12 cellular contexts compared by ENCODE assay signal in genomic region chr6:47126647-47127339, GRCh38.
DNase-seq lines count a peak whose midpoint lies in the region; ATAC-seq and TF ChIP-seq lines count a peak whose summit lies in the region.
"Had no signal": no experiment of that assay in that cellular context is flagged by ENCODE, and none has a peak within 500 bp of the region (broad histone marks: within the 10 kb centered on the region; RNA-seq: fewer than 3 reads in every experiment).

No MANE protein-coding gene starts in this region.

- H3K9me3 ChIP-seq in BE2C (no peaks in the 10 kb centered on the region), endodermal cell (ENCODE audit: control insufficient read depth, low read length) (no peaks in the 10 kb centered on the region), mesenchymal stem cell (ENCODE audit: control insufficient read depth, low read length) (no peaks in the 10 kb centered on the region), HAP-1 (no peaks in the 10 kb centered on the region)
- H3K9me3 ChIP-seq: BLaER1 had no signal

- H3K36me3 ChIP-seq in BE2C (no peaks in the 10 kb centered on the region), endodermal cell (ENCODE audit: control insufficient read depth, insufficient read depth, low read length) (no peaks in the 10 kb centered on the region), mesenchymal stem cell (ENCODE audit: control insufficient read depth in 1 of 2, insufficient read depth in 2 of 2, low read depth in 1 of 2, low read length in 2 of 2) (no peaks in the 10 kb centered on the region), HAP-1 (replicated peaks) (no peaks in the 10 kb centered on the region)
- H3K36me3 ChIP-seq: BLaER1 had no signal

- H2BK120ac ChIP-seq in mesenchymal stem cell (ENCODE audit: low read depth, low read length), result no peak overlapping the region

- DNase-seq in BE2C (peak; percentile 37), NCI-H226 (peak; percentile 13), endodermal cell (peak; percentile 74), mesenchymal stem cell (peak; percentile 40), NK-92 (lab: John Stamatoyannopoulos, UW; ENCODE audit: unreplicated experiment) (no peak), HAP-1 (ENCODE audit: low spot score in 2 of 2) (no peak), HPDE6-E6E7 (ENCODE audit: extremely low spot score) (no peak)
- DNase-seq: NCI-H2171; stimulated activated CD4-positive, alpha-beta T cell treated with anti-CD3 and anti-CD28 coated beads, Interleukin-15, amount 100 ng/mL, for 24 hours had no signal

- no peak overlapping the region for H3K23ac ChIP-seq in mesenchymal stem cell (ENCODE audit: low read length in 2 of 2)

- no peaks in the 10 kb centered on the region for H3K9me3 Mint-ChIP-seq in endodermal cell
- H3K9me3 Mint-ChIP-seq: stimulated activated memory B cell treated with anti-CD40 and anti-IgM and Interleukin-4, amounts not matched to agents 10 μg/mL and 1 μg/mL and 100 μg/mL, for 72 hours had no signal

- H2BK12ac ChIP-seq in mesenchymal stem cell (ENCODE audit: low read length in 2 of 2), result peak overlapping the region; percentile 73 to 99

- H3K4me3 ChIP-seq in BE2C (ENCODE audit: low read depth, low read length), result no peak overlapping the region
- no peak overlapping the region for H3K4me3 ChIP-seq in endodermal cell (ENCODE audit: low read length)
- no peak overlapping the region for H3K4me3 ChIP-seq in mesenchymal stem cell (ENCODE audit: insufficient read depth in 1 of 2, low read depth in 1 of 2, low read length in 2 of 2)
- H3K4me3 ChIP-seq in HAP-1, result no peak overlapping the region
- H3K4me3 ChIP-seq: BLaER1 had no signal

- no peak overlapping the region for H3K9ac ChIP-seq in endodermal cell (ENCODE audit: extremely low read depth, low read length, poor library complexity, severe bottlenecking)
- peak overlapping the region; percentile 19 for H3K9ac ChIP-seq in mesenchymal stem cell (ENCODE audit: low read length)
- H3K9ac ChIP-seq: BLaER1 had no signal

- no peak overlapping the region for H2BK5ac ChIP-seq in mesenchymal stem cell (ENCODE audit: low read depth, low read length, poor library complexity, severe bottlenecking)

- H3K4me1 ChIP-seq in BE2C (no peaks in the 10 kb centered on the region), endodermal cell (ENCODE audit: control insufficient read depth, insufficient read depth, low read length) (peaks cover 8% of the 10 kb centered on the region), mesenchymal stem cell (ENCODE audit: control insufficient read depth, insufficient read depth, low read depth, low read length) (peaks cover 6% of the 10 kb centered on the region), HAP-1 (no peaks in the 10 kb centered on the region)

- H2BK15ac ChIP-seq in mesenchymal stem cell (ENCODE audit: low read depth, poor library complexity, severe bottlenecking), result no peak overlapping the region

- H3K36me3 Mint-ChIP-seq in endodermal cell (ENCODE audit: low read depth), result no peaks in the 10 kb centered on the region
- H3K36me3 Mint-ChIP-seq: stimulated activated memory B cell treated with anti-CD40 and anti-IgM and Interleukin-4, amounts not matched to agents 10 μg/mL and 1 μg/mL and 100 μg/mL, for 72 hours had no signal

- ATAC-seq in HG02884 (IDR thresholded peaks at IDR 0.05; ENCODE audit: unreplicated experiment), result no peak
- ATAC-seq: stimulated activated memory B cell treated with anti-CD40 and anti-IgM and Interleukin-4, amounts not matched to agents 10 μg/mL and 1 μg/mL and 100 μg/mL, for 72 hours had no signal

- no peaks in the 10 kb centered on the region for H3K27me3 Mint-ChIP-seq in endodermal cell (ENCODE audit: insufficient read depth)

- TF ChIP-seq CTCF in BE2C (IDR thresholded peaks at IDR 0.05; ENCODE audit: low read depth, low read length) (no peak), endodermal cell (conservative IDR thresholded peaks at IDR 0.05) (no peak)

- no peak overlapping the region for H4K91ac ChIP-seq in mesenchymal stem cell (ENCODE audit: low read length)

- no peak overlapping the region for H3K14ac ChIP-seq in mesenchymal stem cell (ENCODE audit: low read length in 2 of 2)

- WGBS in endodermal cell (ENCODE audit: insufficient coverage in 1 of 2, insufficient read length in 1 of 2), 2 experiments, result 48 to 71% methylated on average over 3 to 5 of the region's 5 CpGs
- WGBS in mesenchymal stem cell, result 41% methylated on average over 4 of the region's 5 CpGs

- in situ Hi-C loops in HAP-1 (cut with MboI; ENCODE audit: low sequenced_read_pairs), result no loop called here

- H2AFZ ChIP-seq in mesenchymal stem cell (ENCODE audit: low read depth, low read length), result no peak overlapping the region

- peak overlapping the region; percentile 67 for H3K27ac Mint-ChIP-seq in endodermal cell
- H3K27ac Mint-ChIP-seq: stimulated activated memory B cell treated with anti-CD40 and anti-IgM and Interleukin-4, amounts not matched to agents 10 μg/mL and 1 μg/mL and 100 μg/mL, for 72 hours had no signal

- H3K79me1 ChIP-seq in mesenchymal stem cell (replicated peaks; ENCODE audit: low read length, poor library complexity, severe bottlenecking), result no peaks in the 10 kb centered on the region

- H3K27ac ChIP-seq in endodermal cell (ENCODE audit: low read depth, low read length), result no peak overlapping the region
- H3K27ac ChIP-seq in mesenchymal stem cell (ENCODE audit: low read length, poor library complexity, severe bottlenecking), result peak overlapping the region; percentile 59
- H3K27ac ChIP-seq: BLaER1 had no signal

- H3K4ac ChIP-seq in mesenchymal stem cell (ENCODE audit: low read depth in 1 of 2, low read length in 2 of 2), result peak overlapping the region in 1 of 2 experiments; percentile 41

- no peaks in the 10 kb centered on the region for H3K27me3 ChIP-seq in BE2C
- H3K27me3 ChIP-seq in endodermal cell (ENCODE audit: control insufficient read depth, insufficient read depth, low read length, poor library complexity, severe bottlenecking), result no peaks in the 10 kb centered on the region
- H3K27me3 ChIP-seq in mesenchymal stem cell (ENCODE audit: control insufficient read depth in 1 of 2, insufficient read depth in 1 of 2, low read length in 2 of 2), result no peaks in the 10 kb centered on the region
- no peaks in the 10 kb centered on the region for H3K27me3 ChIP-seq in HAP-1 (ENCODE audit: low read depth)
- H3K27me3 ChIP-seq: BLaER1 had no signal

- H3K4me2 ChIP-seq in mesenchymal stem cell (ENCODE audit: low read length, poor library complexity, severe bottlenecking), result no peak overlapping the region
- H3K4me2 ChIP-seq: BLaER1 had no signal

- H3K18ac ChIP-seq in mesenchymal stem cell (ENCODE audit: low read depth in 1 of 2, low read length in 2 of 2), result peak overlapping the region; percentile 83 to 85

- peak overlapping the region; percentile 79 for H4K8ac ChIP-seq in mesenchymal stem cell (ENCODE audit: low read length)

- H3K4me3 Mint-ChIP-seq in endodermal cell, result no peak overlapping the region
- H3K4me3 Mint-ChIP-seq: stimulated activated memory B cell treated with anti-CD40 and anti-IgM and Interleukin-4, amounts not matched to agents 10 μg/mL and 1 μg/mL and 100 μg/mL, for 72 hours had no signal

- H2AK5ac ChIP-seq in mesenchymal stem cell (ENCODE audit: low read length, severe bottlenecking), result peak overlapping the region; percentile 49

- peaks cover 32% of the 10 kb centered on the region for H3K4me1 Mint-ChIP-seq in endodermal cell
- H3K4me1 Mint-ChIP-seq: stimulated activated memory B cell treated with anti-CD40 and anti-IgM and Interleukin-4, amounts not matched to agents 10 μg/mL and 1 μg/mL and 100 μg/mL, for 72 hours had no signal

Comparison
In these comparisons a context has a peak if more than half of its experiments do, and no peak if none do; other contexts are left out.
1. DNase-seq: peak in BE2C (single experiment), NCI-H226 (single experiment), endodermal cell (single experiment) and mesenchymal stem cell (single experiment); none in NK-92 (single experiment), HAP-1 (0 of 2) and HPDE6-E6E7 (single experiment).